Comparison of ENCODE assay signal across 26 cellular contexts in genomic region chr2:224325941-224326340, GRCh38.
"Had no signal": no experiment of that assay in that cellular context is flagged by ENCODE, and none has a peak within 500 bp of the region (broad histone marks: within the 10 kb centered on the region; RNA-seq: fewer than 3 reads in every experiment).

No MANE protein-coding gene starts in this region.

- H3K36me3 ChIP-seq: colonic mucosa, gastrocnemius medialis, ovary, right lobe of liver, thoracic aorta, transverse colon, upper lobe of right lung, uterus had no signal

- H3K27ac Mint-ChIP-seq: dendritic cell treated with granulocyte-macrophage colony-stimulating factor and Interleukin-4, amounts not matched to agents 40 ng/mL and 50 ng/mL, for 4 days; endodermal cell; natural killer cell; stimulated activated naive B cell treated with anti-CD40 and anti-IgM and Interleukin-4, amounts not matched to agents 10 μg/mL and 1 μg/mL and 100 μg/mL, for 72 hours; stimulated activated naive CD8-positive, alpha-beta T cell treated with anti-CD3 and anti-CD28 coated beads, Interleukin-15, Interleukin-2, amounts not matched to agents 100 ng/mL and 50 ng/mL, for 24 hours had no signal

- H3K4me1 ChIP-seq: colonic mucosa, gastrocnemius medialis, psoas muscle, right lobe of liver, transverse colon, upper lobe of right lung, uterus had no signal

- ATAC-seq: esophagus mucosa; gastrocnemius medialis; left lobe of liver; natural killer cell; psoas muscle; right lobe of liver; stimulated activated naive B cell treated with anti-CD40 and anti-IgM and Interleukin-4, amounts not matched to agents 10 μg/mL and 1 μg/mL and 100 μg/mL, for 72 hours; upper lobe of right lung had no signal

- DNase-seq: colonic mucosa; effector CD8-positive, alpha-beta T cell; endodermal cell; foreskin fibroblast; gastrocnemius medialis; head of caudate nucleus; kidney; natural killer cell; occipital lobe; ovary; posterior cingulate gyrus; psoas muscle; right lobe of liver; small intestine; stimulated activated CD4-positive, alpha-beta T cell treated with anti-CD3 and anti-CD28 coated beads, Interleukin-15, amount 100 ng/mL, for 24 hours; stimulated activated CD4-positive, alpha-beta T cell treated with anti-CD3 and anti-CD28 coated beads, Interleukin-2, amount 100 ng/mL, for 48 hours; stimulated activated naive B cell treated with anti-CD40 and anti-IgM and Interleukin-4, amounts not matched to agents 10 μg/mL and 1 μg/mL and 100 μg/mL, for 72 hours; transverse colon; upper lobe of right lung; uterus had no signal

- H3K9me3 Mint-ChIP-seq: dendritic cell treated with granulocyte-macrophage colony-stimulating factor and Interleukin-4, amounts not matched to agents 40 ng/mL and 50 ng/mL, for 4 days; endodermal cell; natural killer cell; stimulated activated naive B cell treated with anti-CD40 and anti-IgM and Interleukin-4, amounts not matched to agents 10 μg/mL and 1 μg/mL and 100 μg/mL, for 72 hours; stimulated activated naive CD8-positive, alpha-beta T cell treated with anti-CD3 and anti-CD28 coated beads, Interleukin-15, Interleukin-2, amounts not matched to agents 100 ng/mL and 50 ng/mL, for 24 hours had no signal

- H3K4me1 Mint-ChIP-seq: natural killer cell; stimulated activated naive B cell treated with anti-CD40 and anti-IgM and Interleukin-4, amounts not matched to agents 10 μg/mL and 1 μg/mL and 100 μg/mL, for 72 hours had no signal

- H3K4me3 Mint-ChIP-seq: dendritic cell treated with granulocyte-macrophage colony-stimulating factor and Interleukin-4, amounts not matched to agents 40 ng/mL and 50 ng/mL, for 4 days; endodermal cell; natural killer cell; stimulated activated naive B cell treated with anti-CD40 and anti-IgM and Interleukin-4, amounts not matched to agents 10 μg/mL and 1 μg/mL and 100 μg/mL, for 72 hours; stimulated activated naive CD8-positive, alpha-beta T cell treated with anti-CD3 and anti-CD28 coated beads, Interleukin-15, Interleukin-2, amounts not matched to agents 100 ng/mL and 50 ng/mL, for 24 hours had no signal

- H3K36me3 Mint-ChIP-seq: natural killer cell; stimulated activated naive B cell treated with anti-CD40 and anti-IgM and Interleukin-4, amounts not matched to agents 10 μg/mL and 1 μg/mL and 100 μg/mL, for 72 hours had no signal

- H3K27me3 ChIP-seq: colonic mucosa, gastrocnemius medialis, ovary, right lobe of liver, transverse colon, upper lobe of right lung, uterus had no signal

- H3K9me3 ChIP-seq: colonic mucosa, gastrocnemius medialis, ovary, psoas muscle, right lobe of liver, thoracic aorta, transverse colon, upper lobe of right lung, uterus had no signal

- H3K27ac ChIP-seq: colonic mucosa, epithelial cell of prostate, gastrocnemius medialis, ovary, psoas muscle, right lobe of liver, thoracic aorta, transverse colon, upper lobe of right lung, uterus had no signal

- H3K4me3 ChIP-seq: colonic mucosa, gastrocnemius medialis, ovary, psoas muscle, right lobe of liver, thoracic aorta, transverse colon, upper lobe of right lung, uterus had no signal
